ENCODE assay signal across 1 cellular context in genomic region chr15:89400121-89400996, GRCh38.
A peak's percentile ranks its signal among the peaks of the same experiment; 100 is the strongest.
TF ChIP-seq lines count a peak whose summit lies in the region.

No MANE protein-coding gene starts in this region.

TF ChIP-seq in K562, 482 proteins besides CTCF, POLR2A, EP300 and RAD21 (continued from another document):
- peak; percentile 41; the same call in 1 of the 2 replicates for TF ChIP-seq TFAP4 (CRISPR knock-in tag; IDR thresholded peaks at IDR 0.05; ENCODE audit: borderline replicate concordance)
- TF ChIP-seq ZNF696 (CRISPR knock-in tag; conservative IDR thresholded peaks at IDR 0.05), result no peak
- no peak for TF ChIP-seq HMG20A (CRISPR knock-in tag; conservative IDR thresholded peaks at IDR 0.05)
- no peak for TF ChIP-seq NKRF (IDR thresholded peaks at IDR 0.05; ENCODE audit: borderline replicate concordance)
- TF ChIP-seq MCM7 (IDR thresholded peaks at IDR 0.05), result no peak
- TF ChIP-seq NFRKB (IDR thresholded peaks at IDR 0.05; ENCODE audit: low read depth), result no peak
- no peak for TF ChIP-seq ZNF232 (CRISPR knock-in tag; IDR thresholded peaks at IDR 0.05)
- TF ChIP-seq KLF10 (CRISPR knock-in tag; IDR thresholded peaks at IDR 0.05), result no peak
- TF ChIP-seq BRD4 (IDR thresholded peaks at IDR 0.05), result no peak
- peak in 1 of 3 experiments; percentile 14; a peak in 1 of 6 replicates for TF ChIP-seq ZBTB11 (CRISPR knock-in tag; IDR thresholded peaks at IDR 0.05)
- no peak for TF ChIP-seq CREB1 (IDR thresholded peaks at IDR 0.05)
- no peak for TF ChIP-seq CREB1 (CRISPR knock-in tag; IDR thresholded peaks at IDR 0.05)
- TF ChIP-seq ZNF449 (CRISPR knock-in tag; IDR thresholded peaks at IDR 0.05), result no peak
- TF ChIP-seq U2AF2 (optimal IDR thresholded peaks at IDR 0.05; ENCODE audit: low read depth, low read length), result no peak
- no peak for TF ChIP-seq ZNF740 (CRISPR knock-in tag; IDR thresholded peaks at IDR 0.05)
- TF ChIP-seq ZNF740 (tag; IDR thresholded peaks at IDR 0.05), result 0 out of 4 replicates have a peak, but pooled peaks of 1 of the 2 experiments have one; percentile 14
- no peak for TF ChIP-seq MED1 (CRISPR knock-in tag; IDR thresholded peaks at IDR 0.05; ENCODE audit: borderline replicate concordance)
- TF ChIP-seq ZNF239 (CRISPR knock-in tag; IDR thresholded peaks at IDR 0.05), result no peak
- TF ChIP-seq KDM2B (CRISPR knock-in tag; IDR thresholded peaks at IDR 0.05), result no peak
- no peak for TF ChIP-seq NFE2L1 (tag; IDR thresholded peaks at IDR 0.05; ENCODE audit: borderline replicate concordance, low read depth)
- no peak for TF ChIP-seq ZNF121 (CRISPR knock-in tag; conservative IDR thresholded peaks at IDR 0.05)
- TF ChIP-seq VEZF1 (CRISPR knock-in tag; IDR thresholded peaks at IDR 0.05), result peak; percentile 55
- TF ChIP-seq SMARCA5 (IDR thresholded peaks at IDR 0.05), result no peak
- TF ChIP-seq TEAD2 (tag; IDR thresholded peaks at IDR 0.05), result no peak
